ENCODE assay signal across 14 cellular contexts in genomic region chr1:18182518-18183160, GRCh38.
A peak's percentile ranks its signal among the peaks of the same experiment; 100 is the strongest.
DNase-seq lines count a peak whose midpoint lies in the region; ATAC-seq and TF ChIP-seq lines count a peak whose summit lies in the region.
"Had no signal": no experiment of that assay in that cellular context is flagged by ENCODE, and none has a peak within 500 bp of the region (broad histone marks: within the 10 kb centered on the region; RNA-seq: fewer than 3 reads in every experiment).

No MANE protein-coding gene starts in this region.

- no peak overlapping the region for H3K27ac Mint-ChIP-seq in CD4-positive, alpha-beta T cell
- H3K27ac Mint-ChIP-seq: HFFc6 had no signal

- H3K4me1 ChIP-seq in BE2C (no peaks in the 10 kb centered on the region; the same call in 1 of the 2 replicates), RWPE2 (ENCODE audit: insufficient read depth, poor library complexity, severe bottlenecking) (no peaks in the 10 kb centered on the region), esophagus muscularis mucosa (no peaks in the 10 kb centered on the region), testis (no peaks in the 10 kb centered on the region)
- H3K4me1 ChIP-seq: gastrocnemius medialis, lower lobe of right lung had no signal

- WGBS in esophagus muscularis mucosa = 38% methylated on average over 10 of the region's 10 CpGs
- WGBS in testis, 2 donors = 58 to 59% methylated on average over 10 of the region's 10 CpGs

- ATAC-seq in RWPE2 (ENCODE audit: low read depth) = peak; percentile 36; the same call in 1 of the 3 replicates
- no peak for ATAC-seq in HG03196 (IDR thresholded peaks at IDR 0.05; ENCODE audit: unreplicated experiment)
- ATAC-seq in CD4-positive, alpha-beta T cell (ENCODE audit: poor library complexity) = no peak
- ATAC-seq: gastrocnemius medialis, lower lobe of right lung had no signal

- H3K27me3 Mint-ChIP-seq in CD4-positive, alpha-beta T cell = peaks cover 46% of the 10 kb centered on the region

- H3K27me3 ChIP-seq in BE2C (no peaks in the 10 kb centered on the region), RWPE2 (ENCODE audit: insufficient read depth, poor library complexity, severe bottlenecking) (peaks cover 17% of the 10 kb centered on the region), esophagus muscularis mucosa (peaks cover 0 to 84% (median 8%) of the 10 kb centered on the region in 4 donors), testis (no peaks in the 10 kb centered on the region)
- H3K27me3 ChIP-seq in CD4-positive, alpha-beta T cell (ENCODE audit: control insufficient read depth, insufficient read depth, low read length) = peaks cover 8% of the 10 kb centered on the region

- TF ChIP-seq EP300 in esophagus muscularis mucosa (IDR thresholded peaks at IDR 0.05) = no peak

- TF ChIP-seq CTCF in BE2C (IDR thresholded peaks at IDR 0.05; ENCODE audit: low read depth, low read length) = 0 out of 2 replicates have a peak, but pooled peaks have one; percentile 10
- TF ChIP-seq CTCF in RWPE2 (IDR thresholded peaks at IDR 0.05; ENCODE audit: poor library complexity, severe bottlenecking) = no peak
- no peak for TF ChIP-seq CTCF in esophagus muscularis mucosa (IDR thresholded peaks at IDR 0.05)
- TF ChIP-seq CTCF in testis (IDR thresholded peaks at IDR 0.05) = no peak
- TF ChIP-seq CTCF in CD4-positive, alpha-beta T cell (IDR thresholded peaks at IDR 0.05) = no peak

- no peaks in the 10 kb centered on the region for H3K4me1 Mint-ChIP-seq in CD4-positive, alpha-beta T cell (ENCODE audit: low read depth)

- TF ChIP-seq POLR2A in esophagus muscularis mucosa (IDR thresholded peaks at IDR 0.05; ENCODE audit: low read depth) = no peak
- TF ChIP-seq POLR2A in testis (IDR thresholded peaks at IDR 0.05) = no peak

- in situ Hi-C loops in G401 (cut with HindIII; ENCODE audit: low sequenced_read_pairs) = no loop called here

- peak; percentile 61 for DNase-seq in BE2C
- DNase-seq in G401 (ENCODE audit: low spot score) = peak; percentile 30
- DNase-seq in RWPE2 (ENCODE audit: low spot score) = no peak
- DNase-seq in islet precursor cell = peak; percentile 95
- DNase-seq in esophagus muscularis mucosa (ENCODE audit: extremely low spot score) = no peak
- DNase-seq in testis = no peak
- no peak for DNase-seq in CD4-positive, alpha-beta T cell
- DNase-seq: gastrocnemius medialis, HFFc6, lower lobe of right lung, NCI-H1694, PC-9 had no signal

- POLR2A ChIA-PET in CD4-positive, alpha-beta T cell (lab: Charles Lee) = no interaction called here

- no peak overlapping the region for H3K4me3 Mint-ChIP-seq in CD4-positive, alpha-beta T cell
- H3K4me3 Mint-ChIP-seq: HFFc6 had no signal

- no peak overlapping the region for H3K27ac ChIP-seq in RWPE2 (ENCODE audit: poor library complexity, severe bottlenecking)
- no peak overlapping the region for H3K27ac ChIP-seq in esophagus muscularis mucosa (replicated peaks in 1 of 4)
- H3K27ac ChIP-seq in testis = no peak overlapping the region
- H3K27ac ChIP-seq in CD4-positive, alpha-beta T cell (ENCODE audit: low read depth, low read length) = no peak overlapping the region
- H3K27ac ChIP-seq: C4-2B, gastrocnemius medialis, lower lobe of right lung, PC-9 had no signal

- no peaks in the 10 kb centered on the region for H3K36me3 Mint-ChIP-seq in CD4-positive, alpha-beta T cell (ENCODE audit: low read depth)

- intact Hi-C loops in esophagus muscularis mucosa (cut with DNase I) = no loop called here
- intact Hi-C loops in testis (cut with DNase I; ENCODE audit: low total_unique reads) = no loop called here
- intact Hi-C loops in CD4-positive, alpha-beta T cell (cut with DNase I, micrococcal nuclease) = no loop called here

- no peaks in the 10 kb centered on the region for H3K9me3 Mint-ChIP-seq in CD4-positive, alpha-beta T cell

- H3K9me3 ChIP-seq in BE2C (no peaks in the 10 kb centered on the region), RWPE2 (ENCODE audit: severe bottlenecking) (no peaks in the 10 kb centered on the region), esophagus muscularis mucosa (no peaks in the 10 kb centered on the region), testis (no peaks in the 10 kb centered on the region)
- H3K9me3 ChIP-seq in CD4-positive, alpha-beta T cell (ENCODE audit: control insufficient read depth, low read length) = no peaks in the 10 kb centered on the region
- H3K9me3 ChIP-seq: gastrocnemius medialis, lower lobe of right lung had no signal

- H3K36me3 ChIP-seq in BE2C = no peaks in the 10 kb centered on the region
- no peaks in the 10 kb centered on the region for H3K36me3 ChIP-seq in RWPE2 (ENCODE audit: low read depth)
- no peaks in the 10 kb centered on the region for H3K36me3 ChIP-seq in esophagus muscularis mucosa
- no peaks in the 10 kb centered on the region for H3K36me3 ChIP-seq in testis (ENCODE audit: low read depth, missing control alignments)
- H3K36me3 ChIP-seq: gastrocnemius medialis, lower lobe of right lung had no signal

- CTCF ChIA-PET in CD4-positive, alpha-beta T cell (lab: Charles Lee) = no interaction called here

- H3K4me3 ChIP-seq in BE2C (ENCODE audit: low read depth, low read length) (no peak overlapping the region), RWPE2 (ENCODE audit: severe bottlenecking) (no peak overlapping the region), esophagus muscularis mucosa (no peak overlapping the region), testis (no peak overlapping the region)
- H3K4me3 ChIP-seq: gastrocnemius medialis, lower lobe of right lung, PC-9 had no signal

Comparison
In these comparisons a context has a peak if more than half of its experiments do, and no peak if none do; other contexts are left out.
1. DNase-seq: peak in BE2C (single experiment), G401 (single experiment) and islet precursor cell (single experiment); none in RWPE2 (single experiment), esophagus muscularis mucosa (single experiment), testis (single experiment) and CD4-positive, alpha-beta T cell (0 of 10).